ENCODE assay signal across 15 cellular contexts in genomic region chr14:93019970-93020369, GRCh38.
DNase-seq lines count a peak whose midpoint lies in the region; TF ChIP-seq lines count a peak whose summit lies in the region.
"Had no signal": no experiment of that assay in that cellular context is flagged by ENCODE, and none has a peak within 500 bp of the region (broad histone marks: within the 10 kb centered on the region; RNA-seq: fewer than 3 reads in every experiment).

No MANE protein-coding gene starts in this region.

- no peaks in the 10 kb centered on the region for H3K27me3 Mint-ChIP-seq in type B pancreatic cell
- H3K27me3 Mint-ChIP-seq: activated CD4-positive, alpha-beta T cell treated with anti-CD3 and anti-CD28 coated beads for 36 hours; central memory CD8-positive, alpha-beta T cell; IgD-negative memory B cell had no signal

- intact Hi-C loops in transverse colon (cut with DNase I; ENCODE audit: low total_unique reads), result no loop called here

- no peak overlapping the region for H3K4me3 Mint-ChIP-seq in type B pancreatic cell
- H3K4me3 Mint-ChIP-seq: activated CD4-positive, alpha-beta T cell treated with anti-CD3 and anti-CD28 coated beads for 36 hours; central memory CD8-positive, alpha-beta T cell had no signal

- TF ChIP-seq CTCF in transverse colon (IDR thresholded peaks at IDR 0.05) (no peak), type B pancreatic cell (conservative IDR thresholded peaks at IDR 0.05) (no peak)

- H3K36me3 ChIP-seq in transverse colon, result no peaks in the 10 kb centered on the region

- no peak overlapping the region for H3K27ac Mint-ChIP-seq in type B pancreatic cell
- H3K27ac Mint-ChIP-seq: activated CD4-positive, alpha-beta T cell treated with anti-CD3 and anti-CD28 coated beads for 36 hours; IgD-negative memory B cell had no signal

- H3K9me3 ChIP-seq in transverse colon, result no peaks in the 10 kb centered on the region

- DNase-seq in SK-MEL-5 (ENCODE audit: low read depth, low spot score) (peak; percentile 90), foreskin melanocyte (peak; percentile 86), nucleus accumbens (lab: John Stamatoyannopoulos, UW) (peak in 55 of 56 donors; percentile 29 to 91 (median 79)), transverse colon (no peak), NCI-H1092 treated with DMSO at 0.1 percent for 48 hours (lab: John Stamatoyannopoulos, UW) (no peak), type B pancreatic cell (ENCODE audit: extremely low spot score, unreplicated experiment) (no peak), kidney tubule cell (ENCODE audit: low spot score) (no peak)
- DNase-seq: activated CD4-positive, alpha-beta T cell treated with anti-CD3 and anti-CD28 coated beads for 36 hours; H7; MV-4-11; NCI-H2081 treated with DMSO at 0.1 percent for 48 hours; stimulated activated CD4-positive, alpha-beta T cell treated with anti-CD3 and anti-CD28 coated beads, Interleukin-2, amount 100 ng/mL, for 48 hours had no signal

- no peak for TF ChIP-seq POLR2A in transverse colon (IDR thresholded peaks at IDR 0.05)

- no peak for TF ChIP-seq EP300 in transverse colon (IDR thresholded peaks at IDR 0.05; ENCODE audit: low read depth)

- H3K4me3 ChIP-seq in transverse colon, result no peak overlapping the region

- no peaks in the 10 kb centered on the region for H3K27me3 ChIP-seq in transverse colon

- H3K9me3 Mint-ChIP-seq in type B pancreatic cell, result no peaks in the 10 kb centered on the region
- H3K9me3 Mint-ChIP-seq: activated naive CD4-positive, alpha-beta T cell treated with anti-CD3 and anti-CD28 coated beads, Interleukin-2, amount 50 U/mL, for 72 hours; central memory CD8-positive, alpha-beta T cell; IgD-negative memory B cell had no signal

- in situ Hi-C loops in SK-MEL-5 (cut with HindIII; ENCODE audit: low pct_unique_long_range_greater_than_20kb, low sequenced_read_pairs) (no loop called here), transverse colon (cut with MboI; ENCODE audit: low pct_ligation_motif_present in 1 of 4, low pct_unique_long_range_greater_than_20kb in 1 of 4, low sequenced_read_pairs in 3 of 4) (no loop called here)

- no peaks in the 10 kb centered on the region for H3K36me3 Mint-ChIP-seq in type B pancreatic cell
- H3K36me3 Mint-ChIP-seq: activated naive CD4-positive, alpha-beta T cell treated with anti-CD3 and anti-CD28 coated beads, Interleukin-2, amount 50 U/mL, for 72 hours had no signal

- WGBS in transverse colon (ENCODE audit: low coverage in 1 of 2), 2 donors, result 87% methylated on average over 8 of the region's 8 CpGs; no CpG with 5 or more reads in 1 of the 2 donors

- H3K4me1 Mint-ChIP-seq in type B pancreatic cell (ENCODE audit: unreplicated experiment), result peaks cover 34% of the 10 kb centered on the region

- peaks cover 15 to 30% (median 20%) of the 10 kb centered on the region in 4 donors for H3K4me1 ChIP-seq in transverse colon

- peak overlapping the region; percentile 64 to 83 (median 72) for H3K27ac ChIP-seq in transverse colon

Comparison
In these comparisons a context has a peak if more than half of its experiments do, and no peak if none do; other contexts are left out.
1. DNase-seq: peak in SK-MEL-5 (single experiment), foreskin melanocyte (single experiment) and nucleus accumbens (55 of 56); none in transverse colon (single experiment), NCI-H1092 treated with DMSO at 0.1 percent for 48 hours (single experiment), type B pancreatic cell (single experiment) and kidney tubule cell (single experiment).